In genomic region chr16:70803354-70803753, GRCh38 we compare ENCODE assay signal across 14 cellular contexts.
"Had no signal": no experiment of that assay in that cellular context is flagged by ENCODE, and none has a peak within 500 bp of the region (broad histone marks: within the 10 kb centered on the region; RNA-seq: fewer than 3 reads in every experiment).

No MANE protein-coding gene starts in this region.

- H3K36me3 ChIP-seq: adrenal gland, left ventricle myocardium inferior had no signal

- DNase-seq: activated CD4-positive, alpha-beta T cell treated with anti-CD3 and anti-CD28 coated beads for 1 hour; activated CD8-positive, alpha-beta T cell treated with anti-CD3 and anti-CD28 coated beads, Interleukin-2, amount 10 ng/mL, durations not matched to agents 7 days and 5 days; activated naive CD4-positive, alpha-beta T cell treated with anti-CD3 and anti-CD28 coated beads, Interleukin-2, amount 10 ng/mL, durations not matched to agents 7 days and 5 days; adrenal gland; kidney; left ventricle myocardium inferior; mesenchymal stem cell; nephron progenitor cell; psoas muscle; stimulated activated CD4-positive, alpha-beta T cell treated with anti-CD3 and anti-CD28 coated beads, Interleukin-12 subunit alpha, Interleukin-12 subunit beta, amount 100 ng/mL, for 4 hours; stimulated activated CD4-positive, alpha-beta T cell treated with anti-CD3 and anti-CD28 coated beads, Interleukin-4, amount 100 ng/mL, for 1 hour; SW 1271 had no signal

- H3K9me3 ChIP-seq: adrenal gland, psoas muscle had no signal

- H3K4me3 ChIP-seq: adrenal gland, left ventricle myocardium inferior, psoas muscle had no signal

- H3K27ac ChIP-seq: adrenal gland, left ventricle myocardium inferior, psoas muscle had no signal

- ATAC-seq: activated CD8-positive, alpha-beta T cell treated with anti-CD3 and anti-CD28 coated beads, Interleukin-2, amount 10 ng/mL, durations not matched to agents 7 days and 5 days; esophagus mucosa; psoas muscle; sciatic nerve had no signal
